ENCODE assay signal across 28 cellular contexts in the genomic region with DNA sequence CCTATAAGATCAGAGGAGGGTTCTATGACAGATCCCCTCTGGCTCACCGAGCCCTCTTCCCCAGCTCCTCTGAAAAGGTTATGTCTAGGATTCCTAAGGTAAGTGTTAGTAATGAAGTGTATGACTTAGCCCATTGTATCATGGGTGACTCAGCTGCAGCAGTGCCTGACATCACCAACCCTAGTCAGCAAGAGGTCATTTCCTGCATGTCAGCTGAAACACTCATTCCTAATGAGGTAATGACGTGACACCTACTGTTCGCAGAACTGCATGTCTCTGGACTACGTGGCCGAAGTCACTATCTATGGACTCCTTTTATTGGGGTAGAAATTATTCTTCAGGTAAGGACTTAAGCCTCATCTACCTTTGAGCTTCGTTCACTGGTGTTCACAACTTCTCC.
DNase-seq lines count a peak whose midpoint lies in the region; ATAC-seq lines count a peak whose summit lies in the region.
"Had no signal": no experiment of that assay in that cellular context is flagged by ENCODE, and none has a peak within 500 bp of the region (broad histone marks: within the 10 kb centered on the region; RNA-seq: fewer than 3 reads in every experiment).

No MANE protein-coding gene starts in this region.

- peaks cover 6% of the 10 kb centered on the region for H3K9me3 ChIP-seq in mesenchymal stem cell (ENCODE audit: control insufficient read depth, low read length)
- H3K9me3 ChIP-seq: left ventricle myocardium inferior had no signal

- peak; percentile 34 for ATAC-seq in activated T-helper 17 cell treated with anti-CD3 and anti-CD28 coated beads, Interleukin-2, amount 50 U/mL, for 72 hours (replicated peaks)
- ATAC-seq: activated CD8-positive, alpha-beta T cell treated with anti-CD3 and anti-CD28 coated beads for 36 hours; activated naive CD8-positive, alpha-beta T cell treated with anti-CD3 and anti-CD28 coated beads, Interleukin-2, amount 50 U/mL, for 24 hours; naive thymus-derived CD8-positive, alpha-beta T cell; SK-N-SH treated with all-trans-retinoic acid at 6 μM for 48 hours; stimulated activated naive CD8-positive, alpha-beta T cell treated with anti-CD3 and anti-CD28 coated beads, Interleukin-15, amount 100 ng/mL, for 72 hours had no signal

- H2BK12ac ChIP-seq in mesenchymal stem cell (ENCODE audit: low read length in 2 of 2): no peak overlapping the region

- DNase-seq in DMS153 (lab: John Stamatoyannopoulos, UW): peak; percentile 44
- DNase-seq in DMS153 treated with DMSO at 0.1 percent for 48 hours (lab: John Stamatoyannopoulos, UW; ENCODE audit: unreplicated experiment): no peak
- DNase-seq in NCI-H510A treated with DMSO at 0.1 percent for 48 hours (lab: John Stamatoyannopoulos, UW): peak; percentile 25
- DNase-seq in mesendoderm: peak; percentile 45
- no peak for DNase-seq in mesenchymal stem cell
- DNase-seq in NAMALWA (ENCODE audit: low spot score): no peak
- no peak for DNase-seq in activated CD8-positive, alpha-beta memory T cell treated with anti-CD3 and anti-CD28 coated beads, Interleukin-2, amount 50 U/mL, for 4 hours
- DNase-seq: activated CD4-positive, CD25-positive, alpha-beta regulatory T cell treated with anti-CD3 and anti-CD28 coated beads, Interleukin-2, amount 50 U/mL, for 72 hours; activated CD8-positive, alpha-beta T cell treated with anti-CD3 and anti-CD28 coated beads for 36 hours; activated gamma-delta T cell; activated naive CD8-positive, alpha-beta T cell treated with anti-CD3 and anti-CD28 coated beads, Interleukin-2, amount 50 U/mL, for 24 hours; CD4-positive, alpha-beta T cell; dermis blood vessel endothelial cell; DMS 273 treated with DMSO at 0.1 percent for 48 hours; HCEC 1CT; KG1; left ventricle myocardium inferior; naive thymus-derived CD8-positive, alpha-beta T cell; NCI-H2171; NCI-H524; Peyer's patch; stimulated activated naive CD8-positive, alpha-beta T cell treated with anti-CD3 and anti-CD28 coated beads, Interleukin-15, amount 100 ng/mL, for 72 hours; T-helper 2 cell had no signal

- no peak overlapping the region for H3K27ac Mint-ChIP-seq in activated T-helper 17 cell treated with anti-CD3 and anti-CD28 coated beads, Interleukin-2, amount 50 U/mL, for 72 hours
- H3K27ac Mint-ChIP-seq: activated CD8-positive, alpha-beta T cell treated with anti-CD3 and anti-CD28 coated beads for 36 hours; activated naive CD8-positive, alpha-beta T cell treated with anti-CD3 and anti-CD28 coated beads, Interleukin-2, amount 50 U/mL, for 24 hours; CD4-positive, alpha-beta T cell; mesothelial cell of epicardium; naive thymus-derived CD8-positive, alpha-beta T cell; stimulated activated naive CD8-positive, alpha-beta T cell treated with anti-CD3 and anti-CD28 coated beads, Interleukin-15, amount 100 ng/mL, for 72 hours had no signal

- no peak overlapping the region for H4K5ac ChIP-seq in mesendoderm (ENCODE audit: low read length)

- no peak overlapping the region for H3K4me3 Mint-ChIP-seq in activated T-helper 17 cell treated with anti-CD3 and anti-CD28 coated beads, Interleukin-2, amount 50 U/mL, for 72 hours
- H3K4me3 Mint-ChIP-seq: activated CD8-positive, alpha-beta T cell treated with anti-CD3 and anti-CD28 coated beads for 36 hours; activated naive CD8-positive, alpha-beta T cell treated with anti-CD3 and anti-CD28 coated beads, Interleukin-2, amount 50 U/mL, for 24 hours; CD4-positive, alpha-beta T cell; mesothelial cell of epicardium; naive thymus-derived CD8-positive, alpha-beta T cell; stimulated activated naive CD8-positive, alpha-beta T cell treated with anti-CD3 and anti-CD28 coated beads, Interleukin-15, amount 100 ng/mL, for 72 hours had no signal

- no peak overlapping the region for H2BK15ac ChIP-seq in mesendoderm (replicated peaks; ENCODE audit: low read depth)
- no peak overlapping the region for H2BK15ac ChIP-seq in mesenchymal stem cell (ENCODE audit: low read depth, poor library complexity, severe bottlenecking)

- H3K23ac ChIP-seq in mesendoderm (ENCODE audit: low read length) (no peak overlapping the region), mesenchymal stem cell (ENCODE audit: low read length in 2 of 2) (no peak overlapping the region)

- H3K36me3 ChIP-seq in mesendoderm (ENCODE audit: control insufficient read depth, insufficient read depth, low read length) (no peaks in the 10 kb centered on the region), mesenchymal stem cell (ENCODE audit: control insufficient read depth in 1 of 2, insufficient read depth in 2 of 2, low read depth in 1 of 2, low read length in 2 of 2) (no peaks in the 10 kb centered on the region)
- H3K36me3 ChIP-seq: left ventricle myocardium inferior, Peyer's patch had no signal

- H2BK5ac ChIP-seq in mesendoderm (ENCODE audit: low read length) (no peak overlapping the region), mesenchymal stem cell (ENCODE audit: low read depth, low read length, poor library complexity, severe bottlenecking) (no peak overlapping the region)

- H3K27ac ChIP-seq in mesendoderm (ENCODE audit: low read depth, low read length) (no peak overlapping the region), mesenchymal stem cell (ENCODE audit: low read length, poor library complexity, severe bottlenecking) (no peak overlapping the region)
- H3K27ac ChIP-seq: 22Rv1, left ventricle myocardium inferior, Peyer's patch, skin epidermis had no signal

- H2AFZ ChIP-seq in mesenchymal stem cell (ENCODE audit: low read depth, low read length): no peak overlapping the region

- peaks cover 2% of the 10 kb centered on the region for H3K27me3 Mint-ChIP-seq in activated T-helper 17 cell treated with anti-CD3 and anti-CD28 coated beads, Interleukin-2, amount 50 U/mL, for 72 hours
- H3K27me3 Mint-ChIP-seq: activated naive CD8-positive, alpha-beta T cell treated with anti-CD3 and anti-CD28 coated beads, Interleukin-2, amount 50 U/mL, for 24 hours; CD4-positive, alpha-beta T cell had no signal

- no peak overlapping the region for H2AK5ac ChIP-seq in mesendoderm (ENCODE audit: low read length)
- no peak overlapping the region for H2AK5ac ChIP-seq in mesenchymal stem cell (ENCODE audit: low read length, severe bottlenecking)

- H3K56ac ChIP-seq in mesendoderm (ENCODE audit: low read length): no peak overlapping the region

- H3K79me1 ChIP-seq in mesendoderm (ENCODE audit: low read length) (no peaks in the 10 kb centered on the region), mesenchymal stem cell (replicated peaks; ENCODE audit: low read length, poor library complexity, severe bottlenecking) (no peaks in the 10 kb centered on the region)

- peaks cover 2% of the 10 kb centered on the region for H3K9me3 Mint-ChIP-seq in activated T-helper 17 cell treated with anti-CD3 and anti-CD28 coated beads, Interleukin-2, amount 50 U/mL, for 72 hours
- H3K9me3 Mint-ChIP-seq: activated naive CD8-positive, alpha-beta T cell treated with anti-CD3 and anti-CD28 coated beads, Interleukin-2, amount 50 U/mL, for 24 hours; CD4-positive, alpha-beta T cell had no signal

- H2BK120ac ChIP-seq in mesendoderm (ENCODE audit: low read depth, low read length) (no peak overlapping the region), mesenchymal stem cell (ENCODE audit: low read depth, low read length) (no peak overlapping the region)

- H3K4me1 ChIP-seq in mesendoderm (ENCODE audit: control insufficient read depth, low read depth, low read length) (no peaks in the 10 kb centered on the region), mesenchymal stem cell (ENCODE audit: control insufficient read depth, insufficient read depth, low read depth, low read length) (no peaks in the 10 kb centered on the region)
- H3K4me1 ChIP-seq: Peyer's patch had no signal

- no peak overlapping the region for H3K4me3 ChIP-seq in mesendoderm (ENCODE audit: low read length)
- no peak overlapping the region for H3K4me3 ChIP-seq in mesenchymal stem cell (ENCODE audit: insufficient read depth in 1 of 2, low read depth in 1 of 2, low read length in 2 of 2)
- H3K4me3 ChIP-seq: left ventricle myocardium inferior, Peyer's patch, skin epidermis had no signal

- H4K8ac ChIP-seq in mesendoderm (ENCODE audit: low read depth, low read length) (no peak overlapping the region), mesenchymal stem cell (ENCODE audit: low read length) (no peak overlapping the region)

- no peak overlapping the region for H4K91ac ChIP-seq in mesenchymal stem cell (ENCODE audit: low read length)

- no peaks in the 10 kb centered on the region for H3K4me1 Mint-ChIP-seq in activated T-helper 17 cell treated with anti-CD3 and anti-CD28 coated beads, Interleukin-2, amount 50 U/mL, for 72 hours
- H3K4me1 Mint-ChIP-seq: activated naive CD8-positive, alpha-beta T cell treated with anti-CD3 and anti-CD28 coated beads, Interleukin-2, amount 50 U/mL, for 24 hours; naive thymus-derived CD8-positive, alpha-beta T cell; stimulated activated naive CD8-positive, alpha-beta T cell treated with anti-CD3 and anti-CD28 coated beads, Interleukin-15, amount 100 ng/mL, for 72 hours had no signal

- no peaks in the 10 kb centered on the region for H3K36me3 Mint-ChIP-seq in activated T-helper 17 cell treated with anti-CD3 and anti-CD28 coated beads, Interleukin-2, amount 50 U/mL, for 72 hours (ENCODE audit: low read depth)
- H3K36me3 Mint-ChIP-seq: mesothelial cell of epicardium; naive thymus-derived CD8-positive, alpha-beta T cell had no signal

- H3K27me3 ChIP-seq in mesendoderm (ENCODE audit: insufficient read depth, low read length, poor library complexity): no peaks in the 10 kb centered on the region
- no peaks in the 10 kb centered on the region for H3K27me3 ChIP-seq in mesenchymal stem cell (ENCODE audit: control insufficient read depth in 1 of 2, insufficient read depth in 1 of 2, low read length in 2 of 2)
- H3K27me3 ChIP-seq: Peyer's patch had no signal

- no peaks in the 10 kb centered on the region for H3K79me2 ChIP-seq in mesendoderm (ENCODE audit: control insufficient read depth, insufficient read depth, low read length)

- H3K18ac ChIP-seq in mesendoderm (ENCODE audit: low read length) (no peak overlapping the region), mesenchymal stem cell (ENCODE audit: low read depth in 1 of 2, low read length in 2 of 2) (no peak overlapping the region)

- H3K4ac ChIP-seq in mesendoderm (ENCODE audit: low read depth, low read length) (no peak overlapping the region), mesenchymal stem cell (ENCODE audit: low read depth in 1 of 2, low read length in 2 of 2) (no peak overlapping the region)

- no peak overlapping the region for H3K4me2 ChIP-seq in mesendoderm (ENCODE audit: low read length)
- no peak overlapping the region for H3K4me2 ChIP-seq in mesenchymal stem cell (ENCODE audit: low read length, poor library complexity, severe bottlenecking)

- H3K9ac ChIP-seq in mesendoderm (ENCODE audit: low read length) (no peak overlapping the region), mesenchymal stem cell (ENCODE audit: low read length) (no peak overlapping the region)

- H3K14ac ChIP-seq in mesenchymal stem cell (ENCODE audit: low read length in 2 of 2): no peak overlapping the region

- no CpG with 5 or more reads among the region's 6 CpGs for WGBS in mesendoderm (ENCODE audit: extremely low coverage, insufficient coverage, low lambda C conversion rate)
- 76% methylated on average over 5 of the region's 6 CpGs for WGBS in mesenchymal stem cell

Comparison
In these comparisons a context has a peak if more than half of its experiments do, and no peak if none do; other contexts are left out.
1. DNase-seq: peak in DMS153 (single experiment), NCI-H510A treated with DMSO at 0.1 percent for 48 hours (single experiment) and mesendoderm (single experiment); none in DMS153 treated with DMSO at 0.1 percent for 48 hours (single experiment), mesenchymal stem cell (single experiment), NAMALWA (single experiment) and activated CD8-positive, alpha-beta memory T cell treated with anti-CD3 and anti-CD28 coated beads, Interleukin-2, amount 50 U/mL, for 4 hours (single experiment).